8 cellular contexts compared by ENCODE assay signal in genomic region chr20:4645621-4646020, GRCh38.
"Had no signal": no experiment of that assay in that cellular context is flagged by ENCODE, and none has a peak within 500 bp of the region (broad histone marks: within the 10 kb centered on the region; RNA-seq: fewer than 3 reads in every experiment).

No MANE protein-coding gene starts in this region.

- ATAC-seq: HCT116, K562 had no signal

- H3K27ac ChIP-seq: GM23248 had no signal

- H3K4me3 ChIP-seq: GM23248, HAP-1, K562 had no signal

- H3K36me3 ChIP-seq: HAP-1 had no signal

- H3K4me1 ChIP-seq: HAP-1 had no signal

- DNase-seq: GM23248, GOT3, H7, IMR-90, KG1 had no signal
